ENCODE assay signal across 22 cellular contexts in genomic region chr16:16082255-16082654, GRCh38.
"Had no signal": no experiment of that assay in that cellular context is flagged by ENCODE, and none has a peak within 500 bp of the region (broad histone marks: within the 10 kb centered on the region; RNA-seq: fewer than 3 reads in every experiment).

No MANE protein-coding gene starts in this region.

- H3K4me3 Mint-ChIP-seq: activated CD4-positive, alpha-beta T cell treated with anti-CD3 and anti-CD28 coated beads for 36 hours; activated CD8-positive, alpha-beta T cell treated with anti-CD3 and anti-CD28 coated beads, Interleukin-2, amount 10 ng/mL, durations not matched to agents 7 days and 5 days; activated naive CD4-positive, alpha-beta T cell treated with anti-CD3 and anti-CD28 coated beads for 36 hours; activated naive CD8-positive, alpha-beta T cell treated with anti-CD3 and anti-CD28 coated beads, Interleukin-2, amount 10 ng/mL, durations not matched to agents 7 days and 5 days; activated T-cell treated with anti-CD3 and anti-CD28 coated beads, Interleukin-2, amount 50 U/mL, for 4 hours had no signal

- H3K27me3 Mint-ChIP-seq: activated CD4-positive, alpha-beta T cell treated with anti-CD3 and anti-CD28 coated beads for 36 hours; activated naive CD8-positive, alpha-beta T cell treated with anti-CD3 and anti-CD28 coated beads, Interleukin-2, amount 10 ng/mL, durations not matched to agents 7 days and 5 days had no signal

- H3K4me3 ChIP-seq: adrenal gland had no signal

- DNase-seq: activated CD4-positive, alpha-beta T cell treated with anti-CD3 and anti-CD28 coated beads for 36 hours; activated CD4-positive, CD25-positive, alpha-beta regulatory T cell; activated CD8-positive, alpha-beta memory T cell treated with anti-CD3 and anti-CD28 coated beads, Interleukin-2, amount 50 U/mL, for 48 hours; activated CD8-positive, alpha-beta T cell treated with anti-CD3 and anti-CD28 coated beads, Interleukin-2, amount 10 ng/mL, durations not matched to agents 7 days and 5 days; activated gamma-delta T cell; activated naive CD4-positive, alpha-beta T cell treated with anti-CD3 and anti-CD28 coated beads for 36 hours; activated naive CD8-positive, alpha-beta T cell treated with anti-CD3 and anti-CD28 coated beads, Interleukin-2, amount 10 ng/mL, durations not matched to agents 7 days and 5 days; activated T-cell treated with anti-CD3 and anti-CD28 coated beads, Interleukin-2, amount 50 U/mL, for 4 hours; adrenal gland; anterior cingulate cortex; cerebellar nuclear complex; NCI-H1092; NCI-H1417; NCI-H1694; NCI-H2029; NCI-H345; NCI-H510A; NCI-H526 treated with DMSO at 0.1 percent for 48 hours; NCI-H82; SIG-M5 had no signal

- H3K9me3 Mint-ChIP-seq: activated T-cell treated with anti-CD3 and anti-CD28 coated beads, Interleukin-2, amount 50 U/mL, for 4 hours had no signal

- H3K27ac Mint-ChIP-seq: activated CD4-positive, alpha-beta T cell treated with anti-CD3 and anti-CD28 coated beads for 36 hours; activated CD8-positive, alpha-beta T cell treated with anti-CD3 and anti-CD28 coated beads, Interleukin-2, amount 10 ng/mL, durations not matched to agents 7 days and 5 days; activated naive CD4-positive, alpha-beta T cell treated with anti-CD3 and anti-CD28 coated beads for 36 hours; activated naive CD8-positive, alpha-beta T cell treated with anti-CD3 and anti-CD28 coated beads, Interleukin-2, amount 10 ng/mL, durations not matched to agents 7 days and 5 days had no signal

- H3K27ac ChIP-seq: adrenal gland, KMS-11, VCaP had no signal

- H3K27me3 ChIP-seq: adrenal gland had no signal

- ATAC-seq: activated CD4-positive, alpha-beta T cell treated with anti-CD3 and anti-CD28 coated beads for 36 hours; activated CD8-positive, alpha-beta T cell treated with anti-CD3 and anti-CD28 coated beads, Interleukin-2, amount 10 ng/mL, durations not matched to agents 7 days and 5 days; activated T-cell treated with anti-CD3 and anti-CD28 coated beads, Interleukin-2, amount 50 U/mL, for 4 hours had no signal

- H3K4me1 Mint-ChIP-seq: activated CD4-positive, alpha-beta T cell treated with anti-CD3 and anti-CD28 coated beads for 36 hours had no signal

- H3K4me2 ChIP-seq: KMS-11 had no signal
